ENCODE assay signal across 2 cellular contexts in the genomic region with DNA sequence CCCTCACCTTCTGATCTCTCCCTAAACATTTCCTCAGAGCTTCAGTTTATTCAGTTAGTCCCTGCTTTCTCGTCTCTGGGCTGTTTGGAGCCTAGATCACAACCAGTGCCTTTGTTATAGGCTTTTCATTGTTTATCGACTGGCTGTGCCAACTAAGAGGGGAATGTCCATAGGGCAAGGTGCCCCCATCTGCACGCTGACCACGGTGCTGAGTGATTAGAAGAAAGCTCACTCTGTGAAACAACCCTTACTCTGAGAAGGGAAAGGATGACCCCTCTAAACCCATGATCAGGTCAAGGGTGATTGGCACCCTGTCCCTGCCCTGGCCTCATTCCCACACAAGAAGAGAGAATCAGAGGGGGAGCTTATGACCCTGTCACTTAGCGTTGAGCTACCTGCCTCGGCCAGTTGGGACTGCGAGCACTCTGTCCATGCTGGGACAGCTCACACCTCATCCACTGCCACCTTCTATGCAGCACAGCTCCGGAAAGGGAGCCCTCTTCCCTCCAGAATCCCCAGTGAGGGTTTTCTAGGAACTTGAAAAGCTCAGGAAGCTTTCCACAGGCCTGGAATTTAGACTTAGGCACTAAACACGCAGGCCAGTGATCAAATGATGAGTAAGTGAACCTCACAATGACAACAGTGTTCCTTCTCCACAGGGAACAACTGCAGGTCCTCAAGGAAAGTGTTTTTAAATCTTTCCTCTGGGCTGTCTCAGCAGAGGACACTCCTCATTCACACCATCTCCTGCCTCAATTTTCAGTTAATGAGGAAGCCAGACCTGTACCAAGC.
TF ChIP-seq lines count a peak whose summit lies in the region.

No MANE protein-coding gene starts in this region.

TF ChIP-seq in HEK293, 187 proteins besides CTCF, POLR2A, EP300 and RAD21:
- TF ChIP-seq ZNF114 (tag by site-specific recombination; IDR thresholded peaks at IDR 0.05), result no peak
- peak; percentile 44; the same call in 1 of the 2 replicates for TF ChIP-seq REST (tag by site-specific recombination; IDR thresholded peaks at IDR 0.05)
TF ChIP-seq in HEK293: peak in this region for 1.

TF ChIP-seq in K562, 482 proteins besides CTCF, POLR2A, EP300 and RAD21:
- TF ChIP-seq, protein P1, sequence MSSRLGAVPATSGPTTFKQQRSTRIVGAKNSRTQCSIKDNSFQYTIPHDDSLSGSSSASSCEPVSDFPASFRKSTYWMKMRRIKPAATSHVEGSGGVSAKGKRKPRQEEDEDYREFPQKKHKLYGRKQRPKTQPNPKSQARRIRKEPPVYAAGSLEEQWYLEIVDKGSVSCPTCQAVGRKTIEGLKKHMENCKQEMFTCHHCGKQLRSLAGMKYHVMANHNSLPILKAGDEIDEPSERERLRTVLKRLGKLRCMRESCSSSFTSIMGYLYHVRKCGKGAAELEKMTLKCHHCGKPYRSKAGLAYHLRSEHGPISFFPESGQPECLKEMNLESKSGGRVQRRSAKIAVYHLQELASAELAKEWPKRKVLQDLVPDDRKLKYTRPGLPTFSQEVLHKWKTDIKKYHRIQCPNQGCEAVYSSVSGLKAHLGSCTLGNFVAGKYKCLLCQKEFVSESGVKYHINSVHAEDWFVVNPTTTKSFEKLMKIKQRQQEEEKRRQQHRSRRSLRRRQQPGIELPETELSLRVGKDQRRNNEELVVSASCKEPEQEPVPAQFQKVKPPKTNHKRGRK (tag; IDR thresholded peaks at IDR 0.05), result no peak
- TF ChIP-seq KLF1 (tag; IDR thresholded peaks at IDR 0.05) (no peak), ZNF224 (CRISPR knock-in tag; IDR thresholded peaks at IDR 0.05) (no peak), ZNF583 (CRISPR knock-in tag; IDR thresholded peaks at IDR 0.05) (no peak), ZFPM2 (CRISPR knock-in tag; IDR thresholded peaks at IDR 0.05) (no peak), ZBTB17 (CRISPR knock-in tag; IDR thresholded peaks at IDR 0.05) (no peak), CREM (IDR thresholded peaks at IDR 0.05; ENCODE audit: low read depth) (no peak), FOS (IDR thresholded peaks at IDR 0.05; ENCODE audit: extremely low read depth, insufficient read length) (no peak), EP400 (IDR thresholded peaks at IDR 0.05) (no peak), ERF (CRISPR knock-in tag; IDR thresholded peaks at IDR 0.05) (no peak), RBM17 (IDR thresholded peaks at IDR 0.05; ENCODE audit: borderline replicate concordance, low read depth, low read length) (no peak), EZH2 (IDR thresholded peaks at IDR 0.05; ENCODE audit: borderline replicate concordance, low read depth, low read length) (no peak), ZNF146 (CRISPR knock-in tag; IDR thresholded peaks at IDR 0.05; ENCODE audit: unreplicated experiment) (no peak), SETDB1 (IDR thresholded peaks at IDR 0.05; ENCODE audit: low read length) (no peak), DIDO1 (tag; IDR thresholded peaks at IDR 0.05; ENCODE audit: low read depth) (no peak), FIP1L1 (IDR thresholded peaks at IDR 0.05; ENCODE audit: low read depth, low read length, poor library complexity, severe bottlenecking) (no peak), CBX8 (IDR thresholded peaks at IDR 0.05; ENCODE audit: borderline replicate concordance, extremely low read depth, low read depth, low read length, poor library complexity, severe bottlenecking) (no peak)
- TF ChIP-seq, protein P2, sequence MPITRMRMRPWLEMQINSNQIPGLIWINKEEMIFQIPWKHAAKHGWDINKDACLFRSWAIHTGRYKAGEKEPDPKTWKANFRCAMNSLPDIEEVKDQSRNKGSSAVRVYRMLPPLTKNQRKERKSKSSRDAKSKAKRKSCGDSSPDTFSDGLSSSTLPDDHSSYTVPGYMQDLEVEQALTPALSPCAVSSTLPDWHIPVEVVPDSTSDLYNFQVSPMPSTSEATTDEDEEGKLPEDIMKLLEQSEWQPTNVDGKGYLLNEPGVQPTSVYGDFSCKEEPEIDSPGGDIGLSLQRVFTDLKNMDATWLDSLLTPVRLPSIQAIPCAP (CRISPR knock-in tag; IDR thresholded peaks at IDR 0.05; ENCODE audit: borderline replicate concordance), result no peak
- TF ChIP-seq, protein P3, sequence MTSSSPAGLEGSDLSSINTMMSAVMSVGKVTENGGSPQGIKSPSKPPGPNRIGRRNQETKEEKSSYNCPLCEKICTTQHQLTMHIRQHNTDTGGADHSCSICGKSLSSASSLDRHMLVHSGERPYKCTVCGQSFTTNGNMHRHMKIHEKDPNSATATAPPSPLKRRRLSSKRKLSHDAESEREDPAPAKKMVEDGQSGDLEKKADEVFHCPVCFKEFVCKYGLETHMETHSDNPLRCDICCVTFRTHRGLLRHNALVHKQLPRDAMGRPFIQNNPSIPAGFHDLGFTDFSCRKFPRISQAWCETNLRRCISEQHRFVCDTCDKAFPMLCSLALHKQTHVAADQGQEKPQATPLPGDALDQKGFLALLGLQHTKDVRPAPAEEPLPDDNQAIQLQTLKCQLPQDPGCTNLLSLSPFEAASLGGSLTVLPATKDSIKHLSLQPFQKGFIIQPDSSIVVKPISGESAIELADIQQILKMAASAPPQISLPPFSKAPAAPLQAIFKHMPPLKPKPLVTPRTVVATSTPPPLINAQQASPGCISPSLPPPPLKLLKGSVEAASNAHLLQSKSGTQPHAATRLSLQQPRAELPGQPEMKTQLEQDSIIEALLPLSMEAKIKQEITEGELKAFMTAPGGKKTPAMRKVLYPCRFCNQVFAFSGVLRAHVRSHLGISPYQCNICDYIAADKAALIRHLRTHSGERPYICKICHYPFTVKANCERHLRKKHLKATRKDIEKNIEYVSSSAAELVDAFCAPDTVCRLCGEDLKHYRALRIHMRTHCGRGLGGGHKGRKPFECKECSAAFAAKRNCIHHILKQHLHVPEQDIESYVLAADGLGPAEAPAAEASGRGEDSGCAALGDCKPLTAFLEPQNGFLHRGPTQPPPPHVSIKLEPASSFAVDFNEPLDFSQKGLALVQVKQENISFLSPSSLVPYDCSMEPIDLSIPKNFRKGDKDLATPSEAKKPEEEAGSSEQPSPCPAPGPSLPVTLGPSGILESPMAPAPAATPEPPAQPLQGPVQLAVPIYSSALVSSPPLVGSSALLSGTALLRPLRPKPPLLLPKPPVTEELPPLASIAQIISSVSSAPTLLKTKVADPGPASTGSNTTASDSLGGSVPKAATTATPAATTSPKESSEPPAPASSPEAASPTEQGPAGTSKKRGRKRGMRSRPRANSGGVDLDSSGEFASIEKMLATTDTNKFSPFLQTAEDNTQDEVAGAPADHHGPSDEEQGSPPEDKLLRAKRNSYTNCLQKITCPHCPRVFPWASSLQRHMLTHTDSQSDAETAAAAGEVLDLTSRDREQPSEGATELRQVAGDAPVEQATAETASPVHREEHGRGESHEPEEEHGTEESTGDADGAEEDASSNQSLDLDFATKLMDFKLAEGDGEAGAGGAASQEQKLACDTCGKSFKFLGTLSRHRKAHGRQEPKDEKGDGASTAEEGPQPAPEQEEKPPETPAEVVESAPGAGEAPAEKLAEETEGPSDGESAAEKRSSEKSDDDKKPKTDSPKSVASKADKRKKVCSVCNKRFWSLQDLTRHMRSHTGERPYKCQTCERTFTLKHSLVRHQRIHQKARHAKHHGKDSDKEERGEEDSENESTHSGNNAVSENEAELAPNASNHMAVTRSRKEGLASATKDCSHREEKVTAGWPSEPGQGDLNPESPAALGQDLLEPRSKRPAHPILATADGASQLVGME (CRISPR knock-in tag; IDR thresholded peaks at IDR 0.05), result no peak
- TF ChIP-seq, protein P4, sequence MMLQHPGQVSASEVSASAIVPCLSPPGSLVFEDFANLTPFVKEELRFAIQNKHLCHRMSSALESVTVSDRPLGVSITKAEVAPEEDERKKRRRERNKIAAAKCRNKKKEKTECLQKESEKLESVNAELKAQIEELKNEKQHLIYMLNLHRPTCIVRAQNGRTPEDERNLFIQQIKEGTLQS (IDR thresholded peaks at IDR 0.05), result no peak
- TF ChIP-seq, protein P4 (CRISPR knock-in tag; conservative IDR thresholded peaks at IDR 0.05), result no peak
